ENCODE assay signal across 19 cellular contexts in genomic region chr12:79317184-79317847, GRCh38.
A peak's percentile ranks its signal among the peaks of the same experiment; 100 is the strongest.
DNase-seq lines count a peak whose midpoint lies in the region; ATAC-seq and TF ChIP-seq lines count a peak whose summit lies in the region.
"Had no signal": no experiment of that assay in that cellular context is flagged by ENCODE, and none has a peak within 500 bp of the region (broad histone marks: within the 10 kb centered on the region; RNA-seq: fewer than 3 reads in every experiment).

No MANE protein-coding gene starts in this region.

- no peaks in the 10 kb centered on the region for H3K27me3 ChIP-seq in foreskin keratinocyte
- H3K27me3 ChIP-seq: MG63 had no signal

- peak; percentile 3 for DNase-seq in Daoy (ENCODE audit: low read depth)
- DNase-seq in RPMI7951 (ENCODE audit: low read depth): peak; percentile 2
- DNase-seq in foreskin keratinocyte: peak in 1 of 2 donors; percentile 33
- DNase-seq in NCI-H1417 treated with DMSO at 0.1 percent for 48 hours (lab: John Stamatoyannopoulos, UW): no peak
- DNase-seq in SKM-1 treated with dmso at 0.1 percent for 144 hours (lab: John Stamatoyannopoulos, UW; ENCODE audit: unreplicated experiment): no peak
- DNase-seq in HUDEP-2 (lab: John Stamatoyannopoulos, UW; ENCODE audit: unreplicated experiment in 76 of 76): no peak
- DNase-seq: DMS153, DND-41, H9, KG1, MG63, NCI-H1694, NCI-H2029 treated with DMSO at 0.1 percent for 48 hours, NCI-H510A treated with DMSO at 0.1 percent for 48 hours, NCI-H774, T-helper 1 cell had no signal

- peak; percentile 62 for ATAC-seq in foreskin keratinocyte
- ATAC-seq in HG03571 (IDR thresholded peaks at IDR 0.05; ENCODE audit: unreplicated experiment): no peak
- ATAC-seq: GM23338, SK-N-SH treated with all-trans-retinoic acid at 6 μM for 48 hours had no signal

- no peaks in the 10 kb centered on the region for H3K4me1 ChIP-seq in foreskin keratinocyte

- no peak for TF ChIP-seq CTCF in foreskin keratinocyte (conservative IDR thresholded peaks at IDR 0.05)

- H3K27ac ChIP-seq in foreskin keratinocyte: no peak overlapping the region

Comparison
In these comparisons a context has a peak if more than half of its experiments do, and no peak if none do; other contexts are left out.
1. DNase-seq: peak in Daoy (single experiment) and RPMI7951 (single experiment); none in NCI-H1417 treated with DMSO at 0.1 percent for 48 hours (single experiment), SKM-1 treated with dmso at 0.1 percent for 144 hours (single experiment) and HUDEP-2 (0 of 76).